1 cellular context compared by ENCODE assay signal in the genomic region with DNA sequence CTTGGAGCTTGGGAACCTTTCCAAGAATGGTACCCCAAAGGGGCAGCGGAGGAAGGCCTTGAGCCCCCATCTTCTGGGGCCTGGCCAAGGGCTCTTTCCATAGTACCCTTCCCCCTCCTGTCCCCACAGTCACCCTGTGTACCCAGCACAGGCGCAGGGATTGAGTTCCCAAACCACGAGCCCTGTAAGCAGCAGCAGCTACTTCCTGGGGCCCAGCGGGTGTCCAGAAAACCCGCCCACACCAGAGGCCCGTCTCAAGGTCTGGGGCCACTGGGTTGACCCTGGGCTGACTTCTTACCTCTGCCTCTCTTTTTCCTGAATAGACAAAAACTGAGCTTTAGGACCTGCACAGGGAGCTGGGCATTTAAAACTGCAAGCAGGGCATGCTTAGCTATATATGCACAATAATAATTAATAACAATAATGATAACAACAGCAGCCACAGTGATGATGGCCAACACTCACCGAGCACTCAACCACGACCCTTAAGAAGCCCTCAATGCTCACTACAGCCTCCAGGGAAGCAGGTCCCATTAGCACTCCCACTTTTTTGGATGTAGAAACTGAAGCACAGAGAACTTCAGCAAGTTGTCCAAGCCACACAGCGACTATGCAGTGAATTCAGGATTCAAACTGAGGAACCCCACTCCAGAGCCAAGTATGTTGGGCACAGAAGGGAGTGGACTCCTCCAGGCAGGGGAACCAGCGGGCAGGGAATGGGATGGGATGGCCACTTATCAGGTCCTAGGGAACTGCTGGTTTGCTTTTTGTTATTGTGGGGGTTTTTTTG.
A peak's percentile ranks its signal among the peaks of the same experiment; 100 is the strongest.
TF ChIP-seq lines count a peak whose summit lies in the region.

No MANE protein-coding gene starts in this region.

TF ChIP-seq in HEK293, 187 proteins besides CTCF, POLR2A, EP300 and RAD21 (continued from another document):
- TF ChIP-seq, protein P1, sequence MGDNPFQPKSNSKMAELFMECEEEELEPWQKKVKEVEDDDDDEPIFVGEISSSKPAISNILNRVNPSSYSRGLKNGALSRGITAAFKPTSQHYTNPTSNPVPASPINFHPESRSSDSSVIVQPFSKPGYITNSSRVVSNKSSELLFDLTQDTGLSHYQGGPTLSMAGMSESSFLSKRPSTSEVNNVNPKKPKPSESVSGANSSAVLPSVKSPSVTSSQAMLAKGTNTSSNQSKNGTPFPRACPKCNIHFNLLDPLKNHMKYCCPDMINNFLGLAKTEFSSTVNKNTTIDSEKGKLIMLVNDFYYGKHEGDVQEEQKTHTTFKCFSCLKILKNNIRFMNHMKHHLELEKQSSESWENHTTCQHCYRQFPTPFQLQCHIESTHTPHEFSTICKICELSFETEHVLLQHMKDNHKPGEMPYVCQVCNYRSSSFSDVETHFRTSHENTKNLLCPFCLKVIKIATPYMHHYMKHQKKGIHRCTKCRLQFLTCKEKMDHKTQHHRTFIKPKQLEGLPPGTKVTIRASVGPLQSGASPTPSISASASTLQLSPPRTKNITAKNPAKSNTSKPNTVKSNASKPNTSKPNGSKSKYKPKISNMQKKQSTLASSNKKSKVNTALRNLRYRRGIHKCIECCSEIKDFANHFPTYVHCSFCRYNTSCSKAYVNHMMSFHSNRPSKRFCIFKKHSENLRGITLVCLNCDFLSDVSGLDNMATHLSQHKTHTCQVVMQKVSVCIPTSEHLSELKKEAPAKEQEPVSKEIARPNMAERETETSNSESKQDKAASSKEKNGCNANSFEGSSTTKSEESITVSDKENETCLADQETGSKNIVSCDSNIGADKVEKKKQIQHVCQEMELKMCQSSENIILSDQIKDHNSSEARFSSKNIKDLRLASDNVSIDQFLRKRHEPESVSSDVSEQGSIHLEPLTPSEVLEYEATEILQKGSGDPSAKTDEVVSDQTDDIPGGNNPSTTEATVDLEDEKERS (tag by site-specific recombination; IDR thresholded peaks at IDR 0.05) = no peak
- 0 out of 2 replicates have a peak, but pooled peaks have one; percentile 17 for TF ChIP-seq ZNF768 (tag by site-specific recombination; IDR thresholded peaks at IDR 0.05)
